27 cellular contexts compared by ENCODE assay signal in the genomic region with DNA sequence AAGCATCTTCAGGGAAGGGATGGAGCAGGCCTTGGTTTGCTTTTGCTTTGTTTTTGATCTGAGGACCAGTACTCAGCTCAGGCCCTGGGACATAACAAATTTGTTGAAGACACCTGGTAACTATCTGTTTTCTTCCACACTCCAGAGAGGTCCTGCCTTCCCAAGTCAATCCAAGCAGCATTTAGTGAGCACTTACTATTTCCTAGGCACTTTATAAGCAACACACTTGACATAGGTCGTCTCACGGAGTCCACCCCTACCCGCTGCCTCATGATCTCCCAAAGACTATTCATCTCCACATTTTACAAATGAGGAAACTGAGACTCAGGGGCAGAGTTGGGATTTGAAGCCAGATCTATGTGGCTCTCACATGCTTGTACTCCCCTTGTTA. TPM values are rescaled to one million over a fixed set of nuclear protein-coding genes. Genes with fewer than 3 reads are reported as not detected.
"Had no signal": no experiment of that assay in that cellular context is flagged by ENCODE, and none has a peak within 500 bp of the region (broad histone marks: within the 10 kb centered on the region; RNA-seq: fewer than 3 reads in every experiment).

No MANE protein-coding gene starts in this region.

- H3K27ac ChIP-seq: brain microvascular endothelial cell, cardiac muscle cell, Peyer's patch, SJSA1, WERI-Rb-1 had no signal

- H3K36me3 Mint-ChIP-seq: activated naive CD8-positive, alpha-beta T cell had no signal

- H3K27me3 ChIP-seq: brain microvascular endothelial cell, cardiac muscle cell, Peyer's patch, SJSA1 had no signal

- H3K9me3 ChIP-seq: Peyer's patch, SJSA1 had no signal

- H3K27ac Mint-ChIP-seq: activated CD4-positive, alpha-beta memory T cell treated with anti-CD3 and anti-CD28 coated beads, Interleukin-2, amount 10 ng/mL, durations not matched to agents 7 days and 5 days; activated CD4-positive, alpha-beta T cell treated with anti-CD3 and anti-CD28 coated beads for 36 hours; activated naive CD4-positive, alpha-beta T cell treated with anti-CD3 and anti-CD28 coated beads for 36 hours; activated naive CD8-positive, alpha-beta T cell; activated T-helper 17 cell treated with anti-CD3 and anti-CD28 coated beads, Interleukin-2, amount 50 U/mL, for 72 hours had no signal

- H3K4me3 Mint-ChIP-seq: activated CD4-positive, alpha-beta memory T cell treated with anti-CD3 and anti-CD28 coated beads, Interleukin-2, amount 10 ng/mL, durations not matched to agents 7 days and 5 days; activated CD4-positive, alpha-beta T cell treated with anti-CD3 and anti-CD28 coated beads for 36 hours; activated naive CD4-positive, alpha-beta T cell treated with anti-CD3 and anti-CD28 coated beads for 36 hours; activated naive CD8-positive, alpha-beta T cell; activated T-helper 17 cell treated with anti-CD3 and anti-CD28 coated beads, Interleukin-2, amount 50 U/mL, for 72 hours had no signal

- H3K4me3 ChIP-seq: cardiac muscle cell, Peyer's patch, SJSA1 had no signal

- H3K9me3 Mint-ChIP-seq: activated CD4-positive, alpha-beta memory T cell treated with anti-CD3 and anti-CD28 coated beads, Interleukin-2, amount 10 ng/mL, durations not matched to agents 7 days and 5 days; activated naive CD4-positive, alpha-beta T cell treated with anti-CD3 and anti-CD28 coated beads for 36 hours; activated T-helper 17 cell treated with anti-CD3 and anti-CD28 coated beads, Interleukin-2, amount 50 U/mL, for 72 hours had no signal

- ATAC-seq: activated CD4-positive, alpha-beta T cell treated with anti-CD3 and anti-CD28 coated beads for 36 hours; activated T-helper 17 cell treated with anti-CD3 and anti-CD28 coated beads, Interleukin-2, amount 50 U/mL, for 72 hours had no signal

- DNase-seq: activated CD4-positive, alpha-beta memory T cell treated with anti-CD3 and anti-CD28 coated beads, Interleukin-2, amount 10 ng/mL, durations not matched to agents 7 days and 5 days; activated CD4-positive, alpha-beta T cell treated with anti-CD3 and anti-CD28 coated beads for 36 hours; activated CD4-positive, alpha-beta T cell treated with anti-CD3 and anti-CD28 coated beads, Interleukin-2, amount 50 U/mL, for 1 hour; activated gamma-delta T cell; activated naive CD4-positive, alpha-beta T cell treated with anti-CD3 and anti-CD28 coated beads for 36 hours; activated T-cell treated with anti-CD3 and anti-CD28 coated beads for 4 hours; activated T-cell treated with anti-CD3 and anti-CD28 coated beads, Interleukin-2, amount 50 U/mL, for 48 hours; amygdala; brain microvascular endothelial cell; Karpas-422; MM.1S; NCI-H1105 treated with DMSO at 0.1 percent for 48 hours; NCI-H1436 treated with DMSO at 0.1 percent for 48 hours; NCI-H187; NCI-H2081; NCI-H226; NCI-H526; NCI-H774; Peyer's patch; SHP77; T-helper 2 cell; WERI-Rb-1 had no signal

- H3K27me3 Mint-ChIP-seq: activated CD4-positive, alpha-beta T cell treated with anti-CD3 and anti-CD28 coated beads for 36 hours; activated naive CD8-positive, alpha-beta T cell; activated T-helper 17 cell treated with anti-CD3 and anti-CD28 coated beads, Interleukin-2, amount 50 U/mL, for 72 hours had no signal

- H3K36me3 ChIP-seq: brain microvascular endothelial cell, cardiac muscle cell, Peyer's patch, SJSA1, WERI-Rb-1 had no signal

RNA-seq across cellular contexts. Expression of gene EPHA2, which starts 14.4 kb away (rescaled TPM):
- total RNA-seq: activated CD4-positive, alpha-beta memory T cell treated with anti-CD3 and anti-CD28 coated beads, Interleukin-2, amount 10 ng/mL, durations not matched to agents 7 days and 5 days; activated CD8-positive, alpha-beta memory T cell treated with anti-CD3 and anti-CD28 coated beads for 36 hours had no signal
